13 cellular contexts compared by ENCODE assay signal in the genomic region with DNA sequence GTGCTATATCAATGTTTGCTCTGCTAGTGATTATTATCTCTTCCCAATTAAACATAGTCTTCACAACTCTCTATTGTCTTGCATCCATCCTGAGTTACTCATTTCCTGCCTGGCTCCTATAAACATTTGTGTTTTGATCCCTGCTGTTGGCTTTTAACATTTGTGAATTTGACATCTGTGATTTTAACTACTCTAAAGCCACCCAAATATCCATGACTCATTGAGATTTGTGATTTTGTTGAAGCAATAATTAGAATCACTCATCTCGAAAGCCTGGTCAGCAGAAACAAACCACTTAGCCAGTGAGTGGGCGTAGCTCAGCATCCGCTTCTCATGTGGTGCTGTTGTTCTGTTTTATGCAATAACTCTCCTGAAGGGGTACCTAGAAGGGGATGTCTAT.
DNase-seq lines count a peak whose midpoint lies in the region; ATAC-seq and TF ChIP-seq lines count a peak whose summit lies in the region.
"Had no signal": no experiment of that assay in that cellular context is flagged by ENCODE, and none has a peak within 500 bp of the region (broad histone marks: within the 10 kb centered on the region; RNA-seq: fewer than 3 reads in every experiment).

No MANE protein-coding gene starts in this region.

- ATAC-seq in stimulated activated effector memory CD8-positive, alpha-beta T cell treated with anti-CD3 and anti-CD28 coated beads, Interleukin-12 subunit alpha, Interleukin-12 subunit beta, amount 100 ng/mL, for 72 hours, result peak; percentile 19
- ATAC-seq in GM18907 (IDR thresholded peaks at IDR 0.05; ENCODE audit: unreplicated experiment), result no peak
- ATAC-seq: activated T-helper 17 cell treated with anti-CD3 and anti-CD28 coated beads, Interleukin-2, amount 50 U/mL, for 72 hours had no signal

- no peaks in the 10 kb centered on the region for H3K79me2 ChIP-seq in hepatocyte

- H3K9me3 Mint-ChIP-seq in stimulated activated effector memory CD8-positive, alpha-beta T cell treated with anti-CD3 and anti-CD28 coated beads, Interleukin-12 subunit alpha, Interleukin-12 subunit beta, amount 100 ng/mL, for 72 hours, result peaks cover 9% of the 10 kb centered on the region

- H3K4me3 Mint-ChIP-seq in stimulated activated effector memory CD8-positive, alpha-beta T cell treated with anti-CD3 and anti-CD28 coated beads, Interleukin-12 subunit alpha, Interleukin-12 subunit beta, amount 100 ng/mL, for 72 hours, result no peak overlapping the region
- H3K4me3 Mint-ChIP-seq: activated T-helper 17 cell treated with anti-CD3 and anti-CD28 coated beads, Interleukin-2, amount 50 U/mL, for 72 hours; neural crest cell had no signal

- H3K27me3 ChIP-seq in hepatocyte, result no peaks in the 10 kb centered on the region

- H3K36me3 ChIP-seq in hepatocyte (replicated peaks; ENCODE audit: insufficient read depth, low read depth), result no peaks in the 10 kb centered on the region

- no peak overlapping the region for H3K27ac ChIP-seq in hepatocyte
- H3K27ac ChIP-seq: 22Rv1 had no signal

- no peaks in the 10 kb centered on the region for H3K9me2 ChIP-seq in hepatocyte (replicated peaks; ENCODE audit: insufficient read depth)

- no peak overlapping the region for H2AFZ ChIP-seq in hepatocyte

- no peak overlapping the region for H3K4me2 ChIP-seq in hepatocyte

- no peaks in the 10 kb centered on the region for H3K4me1 Mint-ChIP-seq in stimulated activated effector memory CD8-positive, alpha-beta T cell treated with anti-CD3 and anti-CD28 coated beads, Interleukin-12 subunit alpha, Interleukin-12 subunit beta, amount 100 ng/mL, for 72 hours
- H3K4me1 Mint-ChIP-seq: activated T-helper 17 cell treated with anti-CD3 and anti-CD28 coated beads, Interleukin-2, amount 50 U/mL, for 72 hours had no signal

- TF ChIP-seq CTCF in choroid plexus epithelial cell (conservative IDR thresholded peaks at IDR 0.05; ENCODE audit: low read depth, low read length) (no peak), hepatocyte (IDR thresholded peaks at IDR 0.05; ENCODE audit: poor library complexity) (no peak)

- H4K20me1 ChIP-seq in hepatocyte (ENCODE audit: insufficient read depth, poor library complexity, severe bottlenecking), result no peaks in the 10 kb centered on the region

- no peak overlapping the region for H3K27ac Mint-ChIP-seq in stimulated activated effector memory CD8-positive, alpha-beta T cell treated with anti-CD3 and anti-CD28 coated beads, Interleukin-12 subunit alpha, Interleukin-12 subunit beta, amount 100 ng/mL, for 72 hours
- H3K27ac Mint-ChIP-seq: activated T-helper 17 cell treated with anti-CD3 and anti-CD28 coated beads, Interleukin-2, amount 50 U/mL, for 72 hours had no signal

- DNase-seq in DMS79 treated with DMSO at 0.1 percent for 48 hours (lab: John Stamatoyannopoulos, UW), result peak; percentile 27
- no peak for DNase-seq in DMS79 (lab: John Stamatoyannopoulos, UW)
- DNase-seq in NCI-H146 treated with DMSO at 0.1 percent for 48 hours (lab: John Stamatoyannopoulos, UW; ENCODE audit: unreplicated experiment), result peak; percentile 95
- peak; percentile 49 for DNase-seq in choroid plexus epithelial cell (ENCODE audit: low read depth)
- no peak for DNase-seq in stimulated activated effector memory CD8-positive, alpha-beta T cell treated with anti-CD3 and anti-CD28 coated beads, Interleukin-12 subunit alpha, Interleukin-12 subunit beta, amount 100 ng/mL, for 72 hours (ENCODE audit: low spot score in 2 of 2)
- no peak for DNase-seq in OCI-M2 (lab: John Stamatoyannopoulos, UW; ENCODE audit: unreplicated experiment)
- no peak for DNase-seq in hepatocyte (ENCODE audit: low spot score)
- DNase-seq: cortex of kidney; stimulated activated CD4-positive, alpha-beta T cell treated with anti-CD3 and anti-CD28 coated beads, Interleukin-1b, Interleukin-23, amount 100 ng/mL, for 48 hours had no signal

- no peaks in the 10 kb centered on the region for H3K36me3 Mint-ChIP-seq in stimulated activated effector memory CD8-positive, alpha-beta T cell treated with anti-CD3 and anti-CD28 coated beads, Interleukin-12 subunit alpha, Interleukin-12 subunit beta, amount 100 ng/mL, for 72 hours

- no peaks in the 10 kb centered on the region for H3K4me1 ChIP-seq in hepatocyte (ENCODE audit: insufficient read depth)

- 56% methylated on average over 3 of the region's 3 CpGs for WGBS in hepatocyte (ENCODE audit: low lambda C conversion rate, missing lambda C conversion rate)

- no peak overlapping the region for H3K4me3 ChIP-seq in choroid plexus epithelial cell (ENCODE audit: low read depth, low read length)
- H3K4me3 ChIP-seq in hepatocyte, result no peak overlapping the region

- no peaks in the 10 kb centered on the region for H3K9me3 ChIP-seq in hepatocyte (ENCODE audit: low read depth)

Comparison
In these comparisons a context has a peak if more than half of its experiments do, and no peak if none do; other contexts are left out.
1. DNase-seq: peak in DMS79 treated with DMSO at 0.1 percent for 48 hours (single experiment), NCI-H146 treated with DMSO at 0.1 percent for 48 hours (single experiment) and choroid plexus epithelial cell (single experiment); none in DMS79 (single experiment), stimulated activated effector memory CD8-positive, alpha-beta T cell treated with anti-CD3 and anti-CD28 coated beads, Interleukin-12 subunit alpha, Interleukin-12 subunit beta, amount 100 ng/mL, for 72 hours (0 of 2), OCI-M2 (single experiment) and hepatocyte (single experiment).